Comparison of ENCODE assay signal across 19 cellular contexts in the genomic region with DNA sequence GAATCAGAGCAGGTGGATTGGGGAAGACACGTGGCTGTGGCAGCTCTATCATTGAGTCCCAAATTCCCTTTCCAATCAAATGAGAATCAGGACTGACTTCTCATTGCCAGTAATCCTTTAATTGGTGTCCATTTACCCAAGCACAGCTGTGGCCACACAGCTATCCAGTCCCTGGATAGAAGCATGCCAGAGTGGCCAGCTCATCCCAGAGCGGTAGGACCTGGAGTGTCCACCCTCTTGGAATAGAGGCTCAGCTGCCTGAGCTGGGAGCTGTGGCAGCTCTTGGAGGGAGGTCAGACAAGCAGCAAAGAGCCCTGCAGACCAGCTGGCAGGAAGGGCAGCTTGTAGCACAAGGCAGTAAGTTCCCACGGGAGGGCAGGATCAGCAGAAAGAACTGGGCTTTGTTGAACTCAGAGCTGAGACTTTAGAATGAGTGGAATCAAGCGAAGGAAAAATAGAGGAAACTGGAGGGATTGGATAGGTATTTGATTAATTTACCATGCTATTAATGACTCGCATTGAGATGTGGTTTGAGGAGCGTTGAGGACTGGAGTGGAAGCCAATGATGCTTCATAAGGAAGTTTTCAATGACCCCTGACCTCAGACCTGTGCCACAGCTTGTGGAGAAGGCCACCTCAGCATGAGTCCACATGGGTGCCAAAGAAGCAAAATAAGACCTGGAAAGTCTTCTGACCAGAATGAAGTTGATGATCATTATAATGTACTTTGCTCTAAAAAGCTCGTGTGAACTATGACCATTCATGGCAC. TPM values are rescaled to one million over a fixed set of nuclear protein-coding genes. Genes with fewer than 3 reads are reported as not detected.
DNase-seq lines count a peak whose midpoint lies in the region; ATAC-seq and TF ChIP-seq lines count a peak whose summit lies in the region.
"Had no signal": no experiment of that assay in that cellular context is flagged by ENCODE, and none has a peak within 500 bp of the region (broad histone marks: within the 10 kb centered on the region; RNA-seq: fewer than 3 reads in every experiment).

No MANE protein-coding gene starts in this region.

- DNase-seq in MCF 10A (ENCODE audit: unreplicated experiment) (no peak), breast epithelium (ENCODE audit: low spot score in 2 of 2) (no peak), islet precursor cell (peak; percentile 70), NAMALWA (ENCODE audit: low spot score) (no peak)
- DNase-seq in stimulated activated effector memory CD8-positive, alpha-beta T cell treated with anti-CD3 and anti-CD28 coated beads, Interleukin-12 subunit alpha, Interleukin-12 subunit beta, amount 100 ng/mL, for 72 hours (ENCODE audit: low spot score in 2 of 2) = no peak
- no peak for DNase-seq in stimulated activated CD4-positive, alpha-beta T cell treated with anti-CD3 and anti-CD28 coated beads, Interleukin-2, amount 100 ng/mL, for 24 hours
- DNase-seq: activated CD4-positive, alpha-beta T cell treated with anti-CD3 and anti-CD28 coated beads, Interleukin-2, amount 50 U/mL, for 1 hour; colonic mucosa; GOT3; hippocampal formation; NCI-H1092; sigmoid colon; upper lobe of left lung had no signal

- H3K4me3 ChIP-seq in breast epithelium = no peak overlapping the region
- H3K4me3 ChIP-seq: colonic mucosa, sigmoid colon, upper lobe of left lung had no signal

- no peaks in the 10 kb centered on the region for H3K27me3 ChIP-seq in breast epithelium
- H3K27me3 ChIP-seq: colonic mucosa, sigmoid colon, upper lobe of left lung had no signal

- H3K9me3 Mint-ChIP-seq in MCF 10A (ENCODE audit: unreplicated experiment) (no peaks in the 10 kb centered on the region), brain (peaks cover 0 to 2% (median 0%) of the 10 kb centered on the region in 5 experiments)
- no peaks in the 10 kb centered on the region for H3K9me3 Mint-ChIP-seq in stimulated activated effector memory CD8-positive, alpha-beta T cell treated with anti-CD3 and anti-CD28 coated beads, Interleukin-12 subunit alpha, Interleukin-12 subunit beta, amount 100 ng/mL, for 72 hours
- H3K9me3 Mint-ChIP-seq: activated T-helper 1 cell treated with anti-CD3 and anti-CD28 coated beads, Interleukin-12 subunit alpha, Interleukin-12 subunit beta, Interleukin-2, Interleukin-4 antibody, amounts not matched to agents 30 ng/mL and 10 ng/mL and 1 ng/mL, durations not matched to agents 14 hours and 24 hours and 36 hours; natural killer cell treated with Interleukin-12 subunit alpha and Interleukin-12 subunit beta and Interleukin-15 and Interleukin-18, amount 100 ng/mL, for 72 hours; stimulated activated memory B cell treated with anti-CD40 and anti-IgM and Interleukin-4, amounts not matched to agents 10 μg/mL and 1 μg/mL and 100 μg/mL, for 72 hours had no signal

- no peaks in the 10 kb centered on the region for H3K9me3 ChIP-seq in breast epithelium
- H3K9me3 ChIP-seq: colonic mucosa, sigmoid colon, upper lobe of left lung had no signal

- no peaks in the 10 kb centered on the region for H3K27me3 Mint-ChIP-seq in MCF 10A (ENCODE audit: insufficient read depth, unreplicated experiment)
- no peaks in the 10 kb centered on the region for H3K27me3 Mint-ChIP-seq in brain

- intact Hi-C loops in MCF 10A (cut with micrococcal nuclease) (no loop called here), breast epithelium (cut with DNase I; ENCODE audit: low total_unique reads) (no loop called here)

- no peak for TF ChIP-seq POLR2A in breast epithelium (IDR thresholded peaks at IDR 0.05)

- H3K4me3 Mint-ChIP-seq in MCF 10A (ENCODE audit: unreplicated experiment) (no peak overlapping the region), brain (no peak overlapping the region)
- no peak overlapping the region for H3K4me3 Mint-ChIP-seq in stimulated activated effector memory CD8-positive, alpha-beta T cell treated with anti-CD3 and anti-CD28 coated beads, Interleukin-12 subunit alpha, Interleukin-12 subunit beta, amount 100 ng/mL, for 72 hours
- H3K4me3 Mint-ChIP-seq: activated T-helper 1 cell treated with anti-CD3 and anti-CD28 coated beads, Interleukin-12 subunit alpha, Interleukin-12 subunit beta, Interleukin-2, Interleukin-4 antibody, amounts not matched to agents 30 ng/mL and 10 ng/mL and 1 ng/mL, durations not matched to agents 14 hours and 24 hours and 36 hours; natural killer cell treated with Interleukin-12 subunit alpha and Interleukin-12 subunit beta and Interleukin-15 and Interleukin-18, amount 100 ng/mL, for 72 hours; stimulated activated memory B cell treated with anti-CD40 and anti-IgM and Interleukin-4, amounts not matched to agents 10 μg/mL and 1 μg/mL and 100 μg/mL, for 72 hours had no signal

- ATAC-seq in stimulated activated effector memory CD8-positive, alpha-beta T cell treated with anti-CD3 and anti-CD28 coated beads, Interleukin-12 subunit alpha, Interleukin-12 subunit beta, amount 100 ng/mL, for 72 hours = no peak
- no peak for ATAC-seq in HG02852 (IDR thresholded peaks at IDR 0.05; ENCODE audit: unreplicated experiment)
- ATAC-seq: stimulated activated memory B cell treated with anti-CD40 and anti-IgM and Interleukin-4, amounts not matched to agents 10 μg/mL and 1 μg/mL and 100 μg/mL, for 72 hours had no signal

- H3K4me1 Mint-ChIP-seq in MCF 10A (ENCODE audit: insufficient read depth, unreplicated experiment) (no peaks in the 10 kb centered on the region), brain (peaks cover 20% of the 10 kb centered on the region)
- H3K4me1 Mint-ChIP-seq in stimulated activated effector memory CD8-positive, alpha-beta T cell treated with anti-CD3 and anti-CD28 coated beads, Interleukin-12 subunit alpha, Interleukin-12 subunit beta, amount 100 ng/mL, for 72 hours = no peaks in the 10 kb centered on the region

- no peak for TF ChIP-seq CTCF in MCF 10A (IDR thresholded peaks at IDR 0.05; ENCODE audit: unreplicated experiment)
- no peak for TF ChIP-seq CTCF in breast epithelium (IDR thresholded peaks at IDR 0.05)
- TF ChIP-seq CTCF in brain (conservative IDR thresholded peaks at IDR 0.05) = no peak

- POLR2A ChIA-PET in MCF 10A (lab: Yijun Ruan, JAX) = interaction anchor here (1.1 kb wide), 2 partner anchors 12 to 93 kb away, joined by 3 to 4 read pairs; no protein-coding TSS in a partner anchor

- BruUV-seq in MCF 10A (replicated peaks; lab: Mats Ljungman, UMichigan) = no TSS peak

- CTCF ChIA-PET in MCF 10A (lab: Yijun Ruan, JAX) = interaction anchor here (0.7 kb wide), 2 partner anchors 23 to 158 kb away, joined by 3 to 4 read pairs; no protein-coding TSS in a partner anchor

- H3K27ac ChIP-seq in breast epithelium = no peak overlapping the region
- H3K27ac ChIP-seq: colonic mucosa, epithelial cell of prostate, sigmoid colon, upper lobe of left lung had no signal

- no peaks in the 10 kb centered on the region for H3K4me1 ChIP-seq in breast epithelium
- H3K4me1 ChIP-seq: colonic mucosa, sigmoid colon had no signal

- H3K36me3 ChIP-seq in breast epithelium = no peaks in the 10 kb centered on the region
- H3K36me3 ChIP-seq: colonic mucosa had no signal

- H3K27ac Mint-ChIP-seq in MCF 10A (ENCODE audit: low read depth, unreplicated experiment) = peak overlapping the region; percentile 24
- peak overlapping the region; percentile 5 to 84 (median 63) for H3K27ac Mint-ChIP-seq in brain
- peak overlapping the region; percentile 18 for H3K27ac Mint-ChIP-seq in stimulated activated effector memory CD8-positive, alpha-beta T cell treated with anti-CD3 and anti-CD28 coated beads, Interleukin-12 subunit alpha, Interleukin-12 subunit beta, amount 100 ng/mL, for 72 hours
- H3K27ac Mint-ChIP-seq: activated T-helper 1 cell treated with anti-CD3 and anti-CD28 coated beads, Interleukin-12 subunit alpha, Interleukin-12 subunit beta, Interleukin-2, Interleukin-4 antibody, amounts not matched to agents 30 ng/mL and 10 ng/mL and 1 ng/mL, durations not matched to agents 14 hours and 24 hours and 36 hours; natural killer cell treated with Interleukin-12 subunit alpha and Interleukin-12 subunit beta and Interleukin-15 and Interleukin-18, amount 100 ng/mL, for 72 hours; stimulated activated memory B cell treated with anti-CD40 and anti-IgM and Interleukin-4, amounts not matched to agents 10 μg/mL and 1 μg/mL and 100 μg/mL, for 72 hours had no signal

- H3K36me3 Mint-ChIP-seq in MCF 10A (ENCODE audit: insufficient read depth, unreplicated experiment) (peaks cover 22% of the 10 kb centered on the region), brain (peaks cover 3% of the 10 kb centered on the region)
- H3K36me3 Mint-ChIP-seq in stimulated activated effector memory CD8-positive, alpha-beta T cell treated with anti-CD3 and anti-CD28 coated beads, Interleukin-12 subunit alpha, Interleukin-12 subunit beta, amount 100 ng/mL, for 72 hours = peaks cover 6% of the 10 kb centered on the region
- H3K36me3 Mint-ChIP-seq: natural killer cell treated with Interleukin-12 subunit alpha and Interleukin-12 subunit beta and Interleukin-15 and Interleukin-18, amount 100 ng/mL, for 72 hours had no signal

RNA-seq across cellular contexts. Expression of a gene that starts 6.9 kb away (rescaled TPM):
- total RNA-seq in MCF 10A (2022) (0.07 and 0.10 TPM in 2 replicates), breast epithelium (1 to 10 TPM; 1.6 to 3.4 (median 2.6) TPM)
- 18.0 TPM for polyA plus RNA-seq in brain (ENCODE audit: insufficient read depth, low read depth, low replicate concordance)
